ENCODE assay signal across 17 cellular contexts in genomic region chr2:189467160-189467559, GRCh38.
"Had no signal": no experiment of that assay in that cellular context is flagged by ENCODE, and none has a peak within 500 bp of the region (broad histone marks: within the 10 kb centered on the region; RNA-seq: fewer than 3 reads in every experiment).

No MANE protein-coding gene starts in this region.

- H3K27me3 Mint-ChIP-seq: activated naive CD8-positive, alpha-beta T cell; activated T-cell treated with anti-CD3 and anti-CD28 coated beads, Interleukin-2, amount 50 U/mL, for 24 hours had no signal

- DNase-seq: activated CD4-positive, alpha-beta T cell treated with anti-CD3 and anti-CD28 coated beads for 48 hours; activated CD4-positive, alpha-beta T cell treated with anti-CD3 and anti-CD28 coated beads, Interleukin-2, amount 50 U/mL, for 4 hours; activated CD4-positive, CD25-positive, alpha-beta regulatory T cell treated with anti-CD3 and anti-CD28 coated beads, Interleukin-2, amount 50 U/mL, for 72 hours; activated CD8-positive, alpha-beta memory T cell treated with anti-CD3 and anti-CD28 coated beads, Interleukin-2, amount 50 U/mL, for 48 hours; activated CD8-positive, alpha-beta T cell treated with anti-CD3 and anti-CD28 coated beads, Interleukin-2, amount 10 ng/mL, durations not matched to agents 7 days and 5 days; activated effector memory CD4-positive, alpha-beta T cell treated with anti-CD3 and anti-CD28 coated beads, Interleukin-2, amount 50 U/mL, for 16 hours; activated naive CD4-positive, alpha-beta T cell treated with anti-CD3 and anti-CD28 coated beads for 36 hours; activated T-cell treated with anti-CD3 and anti-CD28 coated beads, Interleukin-2, amount 50 U/mL, for 24 hours; aorta; caudate nucleus; NCI-H1105 treated with DMSO at 0.1 percent for 48 hours; NCI-H187 treated with DMSO at 0.1 percent for 48 hours; NCI-H2081 treated with DMSO at 0.1 percent for 48 hours had no signal

- H3K4me1 ChIP-seq: breast epithelium, SJSA1 had no signal

- H3K4me3 Mint-ChIP-seq: activated CD8-positive, alpha-beta T cell treated with anti-CD3 and anti-CD28 coated beads, Interleukin-2, amount 10 ng/mL, durations not matched to agents 7 days and 5 days; activated naive CD4-positive, alpha-beta T cell treated with anti-CD3 and anti-CD28 coated beads for 36 hours; activated naive CD8-positive, alpha-beta T cell; activated T-cell treated with anti-CD3 and anti-CD28 coated beads, Interleukin-2, amount 50 U/mL, for 24 hours; T-helper 1 cell treated with Interleukin-12 subunit alpha and Interleukin-12 subunit beta and Interleukin-4 antibody, amounts not matched to agents 30 μg/mL and 1 μg/mL, for 36 hours had no signal

- H3K9me3 ChIP-seq: breast epithelium, SJSA1 had no signal

- H3K4me3 ChIP-seq: breast epithelium, SJSA1 had no signal

- H3K27ac Mint-ChIP-seq: activated CD8-positive, alpha-beta T cell treated with anti-CD3 and anti-CD28 coated beads, Interleukin-2, amount 10 ng/mL, durations not matched to agents 7 days and 5 days; activated naive CD4-positive, alpha-beta T cell treated with anti-CD3 and anti-CD28 coated beads for 36 hours; activated T-cell treated with anti-CD3 and anti-CD28 coated beads, Interleukin-2, amount 50 U/mL, for 24 hours; T-helper 1 cell treated with Interleukin-12 subunit alpha and Interleukin-12 subunit beta and Interleukin-4 antibody, amounts not matched to agents 30 μg/mL and 1 μg/mL, for 36 hours had no signal

- H3K27me3 ChIP-seq: breast epithelium, SJSA1 had no signal

- ATAC-seq: activated CD8-positive, alpha-beta T cell treated with anti-CD3 and anti-CD28 coated beads, Interleukin-2, amount 10 ng/mL, durations not matched to agents 7 days and 5 days had no signal

- H3K9me3 Mint-ChIP-seq: activated naive CD4-positive, alpha-beta T cell treated with anti-CD3 and anti-CD28 coated beads for 36 hours; activated T-cell treated with anti-CD3 and anti-CD28 coated beads, Interleukin-2, amount 50 U/mL, for 24 hours; T-helper 1 cell treated with Interleukin-12 subunit alpha and Interleukin-12 subunit beta and Interleukin-4 antibody, amounts not matched to agents 30 μg/mL and 1 μg/mL, for 36 hours had no signal

- H3K27ac ChIP-seq: breast epithelium, SJSA1 had no signal
